ENCODE assay signal across 9 cellular contexts in the genomic region with DNA sequence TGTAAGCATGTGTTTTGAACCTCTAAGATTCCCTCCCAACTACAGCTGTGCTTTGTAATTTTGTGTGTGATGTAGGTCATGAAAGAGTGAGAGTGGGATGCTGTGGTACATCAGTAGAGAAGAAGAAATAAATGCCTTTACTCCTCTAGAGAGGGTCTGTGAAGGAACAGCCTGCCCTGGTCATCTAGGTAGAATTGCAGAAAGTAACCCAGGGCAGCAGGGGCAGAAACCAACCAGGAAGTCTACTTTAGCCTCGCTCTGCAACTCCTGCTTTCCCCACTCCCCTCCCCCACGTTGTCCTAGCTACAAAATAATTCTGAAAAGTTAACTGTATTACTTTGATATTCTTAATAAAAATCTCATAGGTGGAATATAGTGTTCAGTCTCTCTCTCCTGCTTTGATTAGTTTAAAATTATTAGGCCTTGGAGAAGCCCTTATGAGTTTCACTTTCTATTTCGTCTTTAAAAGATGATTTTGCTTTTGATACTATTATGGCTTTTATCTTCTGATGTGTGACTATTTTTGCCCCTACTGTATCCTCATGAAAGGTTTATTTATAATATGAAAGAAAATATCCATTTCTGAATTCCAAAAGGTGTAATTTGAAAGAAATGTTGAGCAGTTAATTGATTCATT. TPM values are rescaled to one million over a fixed set of nuclear protein-coding genes. Genes with fewer than 3 reads are reported as not detected.
A peak's percentile ranks its signal among the peaks of the same experiment; 100 is the strongest.
DNase-seq lines count a peak whose midpoint lies in the region; ATAC-seq, FAIRE-seq and TF ChIP-seq lines count a peak whose summit lies in the region.
"Had no signal": no experiment of that assay in that cellular context is flagged by ENCODE, and none has a peak within 500 bp of the region (broad histone marks: within the 10 kb centered on the region; RNA-seq: fewer than 3 reads in every experiment).

No MANE protein-coding gene starts in this region.

- H3F3A ChIP-seq in Loucy (ENCODE audit: low read depth), result 0 out of 2 replicates have a peak, but pooled peaks cover 6% of the 10 kb centered on the region

- H3K4me1 Mint-ChIP-seq in activated CD4-positive, alpha-beta T cell treated with anti-CD3 and anti-CD28 coated beads, Interleukin-2, amount 10 ng/mL, durations not matched to agents 24 days and 14 days, result peaks cover 33% of the 10 kb centered on the region
- H3K4me1 Mint-ChIP-seq in endodermal cell, result peaks cover 8% of the 10 kb centered on the region

- H3K36me3 ChIP-seq in Loucy (ENCODE audit: insufficient read depth, low read length) (peaks cover 34% of the 10 kb centered on the region), endothelial cell of umbilical vein (ENCODE audit: control insufficient read depth in 2 of 2, extremely low read depth in 1 of 2, insufficient read depth in 2 of 2, low read length in 2 of 2) (peaks cover under 1 to 11% of the 10 kb centered on the region in 2 experiments), psoas muscle (ENCODE audit: insufficient read depth in 1 of 2, low read depth in 1 of 2) (peaks cover 6 to 75% of the 10 kb centered on the region in 2 donors), endodermal cell (ENCODE audit: control insufficient read depth, insufficient read depth, low read length) (peaks cover 61% of the 10 kb centered on the region)

- POLR2A ChIA-PET in endothelial cell of umbilical vein (lab: Charles Lee), result no interaction called here

- H3K4me3 Mint-ChIP-seq in activated CD4-positive, alpha-beta T cell treated with anti-CD3 and anti-CD28 coated beads, Interleukin-2, amount 10 ng/mL, durations not matched to agents 24 days and 14 days, result peak overlapping the region; percentile 76
- no peak overlapping the region for H3K4me3 Mint-ChIP-seq in endodermal cell

- TF ChIP-seq POLR2A in endothelial cell of umbilical vein (IDR thresholded peaks at IDR 0.05; ENCODE audit: low read depth, low read length), result no peak

- dilution Hi-C loops in endothelial cell of umbilical vein (cut with MboI; ENCODE audit: extremely low pct_ligation_motif_present, low sequenced_read_pairs), result no loop called here

- no peaks in the 10 kb centered on the region for H3K9me2 ChIP-seq in Loucy (replicated peaks; ENCODE audit: low read depth, low read length)

- no peaks in the 10 kb centered on the region for H3K9me3 Mint-ChIP-seq in activated CD4-positive, alpha-beta T cell treated with anti-CD3 and anti-CD28 coated beads, Interleukin-2, amount 10 ng/mL, durations not matched to agents 24 days and 14 days
- H3K9me3 Mint-ChIP-seq in endodermal cell, result no peaks in the 10 kb centered on the region

- intact Hi-C loops in activated CD4-positive, alpha-beta T cell treated with anti-CD3 and anti-CD28 coated beads, Interleukin-2, amount 10 ng/mL, durations not matched to agents 24 days and 14 days (cut with micrococcal nuclease), result loop anchor here (5.0 kb wide), 2 partner anchors 218 to 298 kb away; a partner anchor contains a TSS
- intact Hi-C loops in endothelial cell of umbilical vein (cut with micrococcal nuclease) (no loop called here), psoas muscle (cut with DNase I) (no loop called here)

- FAIRE-seq in endothelial cell of umbilical vein (lab: Jason Lieb, UNC), result no peak

- CTCF ChIA-PET in endothelial cell of umbilical vein (lab: Charles Lee), result no interaction called here

- H3K9ac ChIP-seq in Loucy (ENCODE audit: low read depth, low read length, poor library complexity, severe bottlenecking), result peak overlapping the region; percentile 51
- peak overlapping the region; percentile 22 for H3K9ac ChIP-seq in endothelial cell of umbilical vein (replicated peaks; ENCODE audit: extremely low read depth, insufficient read depth, low read length)
- no peak overlapping the region for H3K9ac ChIP-seq in endodermal cell (ENCODE audit: extremely low read depth, low read length, poor library complexity, severe bottlenecking)

- H3K4me2 ChIP-seq in Loucy (ENCODE audit: low read depth, low read length, poor library complexity, severe bottlenecking) (peak overlapping the region; percentile 72), endothelial cell of umbilical vein (ENCODE audit: insufficient read depth, low read length) (peak overlapping the region; percentile 63)

- H3K9me1 ChIP-seq in endothelial cell of umbilical vein (replicated peaks; ENCODE audit: control insufficient read depth, extremely low read depth, insufficient read depth, low read length), result no peaks in the 10 kb centered on the region

- H2AFZ ChIP-seq in Loucy (ENCODE audit: low read length) (no peak overlapping the region), endothelial cell of umbilical vein (ENCODE audit: low read depth, low read length) (no peak overlapping the region)

- H3K4me3 ChIP-seq in Loucy (ENCODE audit: low read length, poor library complexity, severe bottlenecking) (peak overlapping the region; percentile 70), endothelial cell of umbilical vein (replicated peaks in 1 of 3; ENCODE audit: insufficient read depth in 1 of 3, low read depth in 1 of 3, low read length in 3 of 3) (peak overlapping the region; percentile 4 to 47 (median 5)), psoas muscle (peak overlapping the region; percentile 37), endodermal cell (ENCODE audit: low read length) (no peak overlapping the region)

- H4K20me1 ChIP-seq in Loucy (ENCODE audit: insufficient read depth, low read length, poor library complexity, severe bottlenecking), result peaks cover 17% of the 10 kb centered on the region
- H4K20me1 ChIP-seq in endothelial cell of umbilical vein (replicated peaks; ENCODE audit: control insufficient read depth, extremely low read depth, insufficient read depth, low read length), result no peaks in the 10 kb centered on the region

- WGBS in psoas muscle, 3 donors, result 39 to 42% (median 40%) methylated on average over 3 of the region's 3 CpGs
- WGBS in endodermal cell (ENCODE audit: insufficient coverage in 1 of 2, insufficient read length in 1 of 2), 2 experiments, result 100% methylated on average over 1 of the region's 3 CpGs; no CpG with 5 or more reads in 1 of the 2 experiments

- H3K36me3 Mint-ChIP-seq in activated CD4-positive, alpha-beta T cell treated with anti-CD3 and anti-CD28 coated beads, Interleukin-2, amount 10 ng/mL, durations not matched to agents 24 days and 14 days (ENCODE audit: low read depth), result peaks cover 38% of the 10 kb centered on the region
- peaks cover 48% of the 10 kb centered on the region for H3K36me3 Mint-ChIP-seq in endodermal cell (ENCODE audit: low read depth)

- peaks cover 43% of the 10 kb centered on the region for H3K4me1 ChIP-seq in Loucy (ENCODE audit: insufficient read depth, low read length, poor library complexity, severe bottlenecking)
- H3K4me1 ChIP-seq in endothelial cell of umbilical vein (ENCODE audit: control insufficient read depth, extremely low read depth, insufficient read depth, low read length), result peaks cover 18% of the 10 kb centered on the region
- peaks cover 3% of the 10 kb centered on the region for H3K4me1 ChIP-seq in psoas muscle
- H3K4me1 ChIP-seq in endodermal cell (ENCODE audit: control insufficient read depth, insufficient read depth, low read length), result no peaks in the 10 kb centered on the region

- peak overlapping the region; percentile 92 for H3K27ac Mint-ChIP-seq in activated CD4-positive, alpha-beta T cell treated with anti-CD3 and anti-CD28 coated beads, Interleukin-2, amount 10 ng/mL, durations not matched to agents 24 days and 14 days
- H3K27ac Mint-ChIP-seq in endodermal cell, result no peak overlapping the region

- no TSS peak for BruUV-seq in endothelial cell of umbilical vein (replicated peaks; lab: Mats Ljungman, UMichigan)

- peak; percentile 72 for DNase-seq in activated CD4-positive, alpha-beta T cell treated with anti-CD3 and anti-CD28 coated beads, Interleukin-2, amount 10 ng/mL, durations not matched to agents 24 days and 14 days
- DNase-seq in activated CD4-positive, alpha-beta T cell treated with anti-CD3 and anti-CD28 coated beads, Interleukin-2, amount 50 U/mL, for 4 hours, result no peak
- peak; percentile 45 for DNase-seq in endothelial cell of umbilical vein (ENCODE audit: low read depth, low spot score)
- DNase-seq in psoas muscle, result no peak
- no peak for DNase-seq in Ammon's horn (ENCODE audit: low spot score)
- no peak for DNase-seq in endodermal cell
- no peak for DNase-seq in NCI-H510A treated with DMSO at 0.1 percent for 48 hours (lab: John Stamatoyannopoulos, UW)

- no peaks in the 10 kb centered on the region for H3K27me3 Mint-ChIP-seq in activated CD4-positive, alpha-beta T cell treated with anti-CD3 and anti-CD28 coated beads, Interleukin-2, amount 10 ng/mL, durations not matched to agents 24 days and 14 days
- H3K27me3 Mint-ChIP-seq in endodermal cell (ENCODE audit: insufficient read depth), result no peaks in the 10 kb centered on the region

- TF ChIP-seq CTCF in Loucy (conservative IDR thresholded peaks at IDR 0.05; ENCODE audit: low read length) (no peak), endothelial cell of umbilical vein (IDR thresholded peaks at IDR 0.05; ENCODE audit: extremely low read depth in 1 of 2, insufficient read depth in 1 of 2, low read depth in 1 of 2, low read length in 2 of 2) (no peak), psoas muscle (IDR thresholded peaks at IDR 0.05) (no peak), endodermal cell (conservative IDR thresholded peaks at IDR 0.05) (no peak)

- no peaks in the 10 kb centered on the region for H3K27me3 ChIP-seq in Loucy (ENCODE audit: insufficient read depth, low read length, poor library complexity, severe bottlenecking)
- no peaks in the 10 kb centered on the region for H3K27me3 ChIP-seq in endothelial cell of umbilical vein (ENCODE audit: control insufficient read depth in 2 of 2, insufficient read depth in 2 of 2, low read length in 2 of 2)
- H3K27me3 ChIP-seq in psoas muscle (ENCODE audit: insufficient read depth in 3 of 3, low read length in 2 of 3), result no peaks in the 10 kb centered on the region
- H3K27me3 ChIP-seq in endodermal cell (ENCODE audit: control insufficient read depth, insufficient read depth, low read length, poor library complexity, severe bottlenecking), result no peaks in the 10 kb centered on the region

- peak in 1 of 4 donors; percentile 41 for ATAC-seq in psoas muscle

- H3K27ac ChIP-seq in endothelial cell of umbilical vein (ENCODE audit: insufficient read depth, low read depth, low read length), result peak overlapping the region; percentile 6
- H3K27ac ChIP-seq in psoas muscle, result peak overlapping the region; percentile 18
- no peak overlapping the region for H3K27ac ChIP-seq in endodermal cell (ENCODE audit: low read depth, low read length)
- H3K27ac ChIP-seq: C4-2B had no signal

- H3K79me2 ChIP-seq in Loucy (ENCODE audit: insufficient read depth, low read length), result peaks cover 62% of the 10 kb centered on the region
- peaks cover 61% of the 10 kb centered on the region for H3K79me2 ChIP-seq in endothelial cell of umbilical vein (ENCODE audit: control insufficient read depth, insufficient read depth, low read length)

- H3K9me3 ChIP-seq in Loucy (ENCODE audit: insufficient read depth, low read depth, low read length), result no peaks in the 10 kb centered on the region
- H3K9me3 ChIP-seq in endothelial cell of umbilical vein (replicated peaks; ENCODE audit: control insufficient read depth, insufficient read depth, low read length), result no peaks in the 10 kb centered on the region
- H3K9me3 ChIP-seq in psoas muscle, result no peaks in the 10 kb centered on the region
- no peaks in the 10 kb centered on the region for H3K9me3 ChIP-seq in endodermal cell (ENCODE audit: control insufficient read depth, low read length)

RNA-seq across cellular contexts. Expression of a gene that starts 7.6 kb away (rescaled TPM):
- total RNA-seq in activated CD4-positive, alpha-beta T cell treated with anti-CD3 and anti-CD28 coated beads, Interleukin-2, amount 10 ng/mL, durations not matched to agents 24 days and 14 days, result 32.9 and 34.6 TPM in 2 replicates
- total RNA-seq in endothelial cell of umbilical vein (27.7 and 28.9 TPM in 2 replicates), psoas muscle (10 to 100 TPM; 11.6 to 20.6 (median 19.7) TPM), endodermal cell (10 to 100 TPM; 23.9 to 25.1 TPM)
- polyA plus RNA-seq in endothelial cell of umbilical vein (5.9 and 8.0 TPM in 2 replicates), psoas muscle (10 to 100 TPM; 17.0 to 39.8 (median 20.3) TPM)
- polyA plus RNA-seq in endothelial cell of umbilical vein (2011; cell fraction: cytosol; rRNA removed), result 10.0 and 10.3 TPM in 2 replicates
- polyA plus RNA-seq in endothelial cell of umbilical vein (2011; cell fraction: nucleus; rRNA removed), result 26.1 and 42.5 TPM in 2 replicates
- polyA plus RNA-seq in endothelial cell of umbilical vein (2012), result 23.6 and 29.2 TPM in 2 replicates
- polyA minus RNA-seq in endothelial cell of umbilical vein, result 12.1 and 12.9 TPM in 2 replicates
- 8.2 TPM for polyA minus RNA-seq in endothelial cell of umbilical vein (2011; cell fraction: cytosol; rRNA and poly(A)+ RNA removed)
- polyA minus RNA-seq in endothelial cell of umbilical vein (2011; cell fraction: nucleus; rRNA and poly(A)+ RNA removed), result 36.6 and 59.3 TPM in 2 replicates
- 16.7 TPM for polyA plus RNA-seq in endodermal cell (2013, experiment 1 of 2)
- polyA plus RNA-seq in endodermal cell (2013, experiment 2 of 2), result 16.9 TPM

RNA-seq across cellular contexts. Expression of a gene that starts 55.3 kb away (rescaled TPM):
- 158 and 163 TPM in 2 replicates for total RNA-seq in activated CD4-positive, alpha-beta T cell treated with anti-CD3 and anti-CD28 coated beads, Interleukin-2, amount 10 ng/mL, durations not matched to agents 24 days and 14 days
- total RNA-seq in endothelial cell of umbilical vein (88.9 and 93.0 TPM in 2 replicates), psoas muscle (10 to 100 TPM; 23.9 to 41.5 (median 31.7) TPM), endodermal cell (100 to 1,000 TPM in 1 of 2 donors, 10 to 100 TPM in 1; 94.9 to 100 TPM)
- polyA plus RNA-seq in endothelial cell of umbilical vein (19.0 and 21.9 TPM in 2 replicates), psoas muscle (10 to 100 TPM; 17.1 to 48.7 (median 48.5) TPM)
- 22.1 and 26.0 TPM in 2 replicates for polyA plus RNA-seq in endothelial cell of umbilical vein (2011; cell fraction: cytosol; rRNA removed)
- polyA plus RNA-seq in endothelial cell of umbilical vein (2011; cell fraction: nucleus; rRNA removed), result 78.3 and 103 TPM in 2 replicates
- polyA plus RNA-seq in endothelial cell of umbilical vein (2012), result 49.6 and 66.6 TPM in 2 replicates
- 44.7 and 48.2 TPM in 2 replicates for polyA minus RNA-seq in endothelial cell of umbilical vein
- polyA minus RNA-seq in endothelial cell of umbilical vein (2011; cell fraction: cytosol; rRNA and poly(A)+ RNA removed), result 81.0 TPM
- polyA minus RNA-seq in endothelial cell of umbilical vein (2011; cell fraction: nucleus; rRNA and poly(A)+ RNA removed), result 48.9 and 79.0 TPM in 2 replicates
- 70.8 TPM for polyA plus RNA-seq in endodermal cell (2013, experiment 1 of 2)
- polyA plus RNA-seq in endodermal cell (2013, experiment 2 of 2), result 56.6 TPM

Comparison
In these comparisons a context has a peak if more than half of its experiments do, and no peak if none do; other contexts are left out.
1. DNase-seq: peak in activated CD4-positive, alpha-beta T cell treated with anti-CD3 and anti-CD28 coated beads, Interleukin-2, amount 10 ng/mL, durations not matched to agents 24 days and 14 days (single experiment) and endothelial cell of umbilical vein (single experiment); none in activated CD4-positive, alpha-beta T cell treated with anti-CD3 and anti-CD28 coated beads, Interleukin-2, amount 50 U/mL, for 4 hours (0 of 2), psoas muscle (0 of 2), Ammon's horn (single experiment), endodermal cell (single experiment) and NCI-H510A treated with DMSO at 0.1 percent for 48 hours (single experiment).